19 cellular contexts compared by ENCODE assay signal in genomic region chr20:17620371-17621228, GRCh38. TPM values are rescaled to one million over a fixed set of nuclear protein-coding genes. Genes with fewer than 3 reads are reported as not detected.
A peak's percentile ranks its signal among the peaks of the same experiment; 100 is the strongest.
DNase-seq lines count a peak whose midpoint lies in the region; ATAC-seq, FAIRE-seq and TF ChIP-seq lines count a peak whose summit lies in the region.
"Had no signal": no experiment of that assay in that cellular context is flagged by ENCODE, and none has a peak within 500 bp of the region (broad histone marks: within the 10 kb centered on the region; RNA-seq: fewer than 3 reads in every experiment).

No MANE protein-coding gene starts in this region.

- no peak for ATAC-seq in activated CD8-positive, alpha-beta memory T cell treated with anti-CD3 and anti-CD28 coated beads, Interleukin-2, amount 10 ng/mL, durations not matched to agents 7 days and 5 days
- ATAC-seq in HepG2 (no peak), HG02763 (IDR thresholded peaks at IDR 0.05; ENCODE audit: unreplicated experiment) (no peak), GM19328 (IDR thresholded peaks at IDR 0.05; ENCODE audit: unreplicated experiment) (no peak)
- ATAC-seq: activated T-cell treated with anti-CD3 and anti-CD28 coated beads, Interleukin-2, amount 50 U/mL, for 72 hours; left lobe of liver had no signal

- no peak overlapping the region for H3K27ac Mint-ChIP-seq in activated naive CD4-positive, alpha-beta T cell treated with anti-CD3 and anti-CD28 coated beads, Interleukin-2, amount 10 ng/mL, durations not matched to agents 7 days and 5 days
- H3K27ac Mint-ChIP-seq in activated CD8-positive, alpha-beta memory T cell treated with anti-CD3 and anti-CD28 coated beads, Interleukin-2, amount 10 ng/mL, durations not matched to agents 7 days and 5 days: no peak overlapping the region
- H3K27ac Mint-ChIP-seq: activated T-cell treated with anti-CD3 and anti-CD28 coated beads, Interleukin-2, amount 50 U/mL, for 72 hours; T-helper 2 cell treated with Interferon-gamma antibody and Interleukin-4, amounts not matched to agents 5 μg/mL and 100 μg/mL, for 36 hours had no signal

- TF ChIP-seq POLR2A in HepG2 (IDR thresholded peaks at IDR 0.05; ENCODE audit: insufficient read depth in 1 of 2, low read depth in 2 of 2, low read length in 2 of 2) (no peak; a peak in 1 of 4 replicates), transverse colon (IDR thresholded peaks at IDR 0.05) (no peak)

- H3K4me1 ChIP-seq in HepG2 (ENCODE audit: insufficient read depth, low read length): no peaks in the 10 kb centered on the region
- peaks cover 0 to 11% (median under 1%) of the 10 kb centered on the region in 4 donors for H3K4me1 ChIP-seq in transverse colon

- peaks cover 29% of the 10 kb centered on the region; the same call in 1 of the 2 replicates for H4K20me1 ChIP-seq in HepG2 (ENCODE audit: insufficient read depth, low read length)

- H2AFZ ChIP-seq in HepG2 (ENCODE audit: low read length): no peak overlapping the region

- no peak overlapping the region for H3K4me3 Mint-ChIP-seq in activated naive CD4-positive, alpha-beta T cell treated with anti-CD3 and anti-CD28 coated beads, Interleukin-2, amount 10 ng/mL, durations not matched to agents 7 days and 5 days
- no peak overlapping the region for H3K4me3 Mint-ChIP-seq in activated CD8-positive, alpha-beta memory T cell treated with anti-CD3 and anti-CD28 coated beads, Interleukin-2, amount 10 ng/mL, durations not matched to agents 7 days and 5 days
- H3K4me3 Mint-ChIP-seq: activated T-cell treated with anti-CD3 and anti-CD28 coated beads, Interleukin-2, amount 50 U/mL, for 72 hours; CD8-positive, alpha-beta memory T cell; T-helper 2 cell treated with Interferon-gamma antibody and Interleukin-4, amounts not matched to agents 5 μg/mL and 100 μg/mL, for 36 hours had no signal

- FAIRE-seq in HepG2 (lab: Jason Lieb, UNC): no peak

- TF ChIP-seq EP300 in HepG2 (IDR thresholded peaks at IDR 0.05; ENCODE audit: low read depth in 2 of 2, low read length in 2 of 2) (no peak), HepG2 (CRISPR knock-in tag; IDR thresholded peaks at IDR 0.05; ENCODE audit: borderline replicate concordance) (no peak), transverse colon (IDR thresholded peaks at IDR 0.05; ENCODE audit: low read depth) (no peak)

- peaks cover 24% of the 10 kb centered on the region for H3K36me3 Mint-ChIP-seq in activated naive CD4-positive, alpha-beta T cell treated with anti-CD3 and anti-CD28 coated beads, Interleukin-2, amount 10 ng/mL, durations not matched to agents 7 days and 5 days
- peaks cover 2% of the 10 kb centered on the region for H3K36me3 Mint-ChIP-seq in activated CD8-positive, alpha-beta memory T cell treated with anti-CD3 and anti-CD28 coated beads, Interleukin-2, amount 10 ng/mL, durations not matched to agents 7 days and 5 days

- DNase-seq in activated naive CD4-positive, alpha-beta T cell treated with anti-CD3 and anti-CD28 coated beads, Interleukin-2, amount 10 ng/mL, durations not matched to agents 7 days and 5 days: peak; percentile 14
- no peak for DNase-seq in activated naive CD4-positive, alpha-beta T cell treated with Interleukin-2 at 50 U/mL for 16 hours
- peak; percentile 37 for DNase-seq in activated CD8-positive, alpha-beta memory T cell treated with anti-CD3 and anti-CD28 coated beads, Interleukin-2, amount 10 ng/mL, durations not matched to agents 7 days and 5 days
- DNase-seq in HepG2 (ENCODE audit: low spot score): no peak
- DNase-seq in transverse colon: peak; percentile 7
- no peak for DNase-seq in NCI-H1694 treated with DMSO at 0.1 percent for 48 hours (lab: John Stamatoyannopoulos, UW)
- DNase-seq: activated CD4-positive, alpha-beta T cell treated with anti-CD3 and anti-CD28 coated beads for 48 hours; activated T-cell treated with anti-CD3 and anti-CD28 coated beads, Interleukin-2, amount 50 U/mL, for 72 hours; cerebellar nuclear complex; KBM-7; NCI-H1092; NCI-H82; stimulated activated naive CD4-positive, alpha-beta T cell had no signal

- no peaks in the 10 kb centered on the region for H3K4me1 Mint-ChIP-seq in activated naive CD4-positive, alpha-beta T cell treated with anti-CD3 and anti-CD28 coated beads, Interleukin-2, amount 10 ng/mL, durations not matched to agents 7 days and 5 days
- H3K4me1 Mint-ChIP-seq in activated CD8-positive, alpha-beta memory T cell treated with anti-CD3 and anti-CD28 coated beads, Interleukin-2, amount 10 ng/mL, durations not matched to agents 7 days and 5 days: peaks cover 4% of the 10 kb centered on the region

- no peaks in the 10 kb centered on the region for H3K27me3 Mint-ChIP-seq in activated naive CD4-positive, alpha-beta T cell treated with anti-CD3 and anti-CD28 coated beads, Interleukin-2, amount 10 ng/mL, durations not matched to agents 7 days and 5 days
- H3K27me3 Mint-ChIP-seq in activated CD8-positive, alpha-beta memory T cell treated with anti-CD3 and anti-CD28 coated beads, Interleukin-2, amount 10 ng/mL, durations not matched to agents 7 days and 5 days: no peaks in the 10 kb centered on the region
- H3K27me3 Mint-ChIP-seq: CD8-positive, alpha-beta memory T cell had no signal

- H3K36me3 ChIP-seq in HepG2 (replicated peaks in 1 of 2; ENCODE audit: control insufficient read depth in 1 of 2, insufficient read depth in 2 of 2, low read length in 2 of 2): peaks cover 96 to 98% of the 10 kb centered on the region in 2 experiments
- H3K36me3 ChIP-seq in transverse colon: peaks cover 0 to 74% (median 28%) of the 10 kb centered on the region in 4 donors

- WGBS in HepG2 (ENCODE audit: low lambda C conversion rate): 99% methylated on average over 28 of the region's 33 CpGs
- 88% methylated on average over 30 of the region's 33 CpGs; no CpG with 5 or more reads in 1 of the 2 donors for WGBS in transverse colon (ENCODE audit: low coverage in 1 of 2), 2 donors

- H3K79me2 ChIP-seq in HepG2 (ENCODE audit: insufficient read depth, low read length): no peaks in the 10 kb centered on the region

- no peaks in the 10 kb centered on the region for H3K27me3 ChIP-seq in HepG2 (ENCODE audit: control insufficient read depth in 1 of 2, insufficient read depth in 2 of 2, low read length in 2 of 2)
- no peaks in the 10 kb centered on the region for H3K27me3 ChIP-seq in transverse colon

- intact Hi-C loops in HepG2 (cut with micrococcal nuclease; ENCODE audit: unreplicated experiment): no loop called here
- intact Hi-C loops in transverse colon (cut with DNase I; ENCODE audit: low total_unique reads): no loop called here

- BruUV-seq in HepG2 (replicated peaks; lab: Mats Ljungman, UMichigan): no TSS peak

- in situ Hi-C loops in HepG2 (cut with HindIII; ENCODE audit: extremely low pct_ligation_motif_present, low pct_unique_long_range_greater_than_20kb): no loop called here
- in situ Hi-C loops in transverse colon (cut with MboI; ENCODE audit: low pct_ligation_motif_present in 1 of 4, low pct_unique_long_range_greater_than_20kb in 1 of 4, low sequenced_read_pairs in 3 of 4): loop anchor here in 1 of 4 donors (5.0 kb wide), 1 partner anchor 83 kb away; no protein-coding TSS in a partner anchor

- no peak overlapping the region for H3K9ac ChIP-seq in HepG2 (ENCODE audit: insufficient read depth, low read depth, low read length)

- no peaks in the 10 kb centered on the region for H3K9me3 ChIP-seq in HepG2 (ENCODE audit: low read length)
- no peaks in the 10 kb centered on the region for H3K9me3 ChIP-seq in transverse colon

- no peak overlapping the region for H3K4me2 ChIP-seq in HepG2 (ENCODE audit: low read depth, low read length)

- no peaks in the 10 kb centered on the region for H3K9me3 Mint-ChIP-seq in activated naive CD4-positive, alpha-beta T cell treated with anti-CD3 and anti-CD28 coated beads, Interleukin-2, amount 10 ng/mL, durations not matched to agents 7 days and 5 days
- no peaks in the 10 kb centered on the region for H3K9me3 Mint-ChIP-seq in activated CD8-positive, alpha-beta memory T cell treated with anti-CD3 and anti-CD28 coated beads, Interleukin-2, amount 10 ng/mL, durations not matched to agents 7 days and 5 days (ENCODE audit: low read depth)
- H3K9me3 Mint-ChIP-seq: activated T-cell treated with anti-CD3 and anti-CD28 coated beads, Interleukin-2, amount 50 U/mL, for 72 hours; CD8-positive, alpha-beta memory T cell; T-helper 2 cell treated with Interferon-gamma antibody and Interleukin-4, amounts not matched to agents 5 μg/mL and 100 μg/mL, for 36 hours had no signal

- H3K4me3 ChIP-seq in HepG2 (replicated peaks in 1 of 3; ENCODE audit: insufficient read depth in 1 of 3, low read depth in 2 of 3, low read length in 3 of 3) (no peak overlapping the region), transverse colon (no peak overlapping the region)

- TF ChIP-seq RAD21 in HepG2 (CRISPR knock-in tag; IDR thresholded peaks at IDR 0.05): no peak

- no peak for TF ChIP-seq CTCF in HepG2 (CRISPR knock-in tag; IDR thresholded peaks at IDR 0.05)
- TF ChIP-seq CTCF in transverse colon (IDR thresholded peaks at IDR 0.05): no peak

- CTCF ChIA-PET in activated naive CD4-positive, alpha-beta T cell treated with anti-CD3 and anti-CD28 coated beads, Interleukin-2, amount 10 ng/mL, durations not matched to agents 7 days and 5 days (lab: Charles Lee): no interaction called here
- CTCF ChIA-PET in activated CD8-positive, alpha-beta memory T cell treated with anti-CD3 and anti-CD28 coated beads, Interleukin-2, amount 10 ng/mL, durations not matched to agents 7 days and 5 days (lab: Charles Lee): interaction anchor here (1.3 to 2.7 kb wide), 2 partner anchors 86 to 116 kb away, joined by 3 to 8 read pairs; no protein-coding TSS in a partner anchor
- CTCF ChIA-PET in HepG2 (lab: Yijun Ruan, JAX; ENCODE audit: low intra/inter-chr PET ratio, low total read pairs): no interaction called here

- H3K27ac ChIP-seq in HepG2 (ENCODE audit: extremely low read length, insufficient read depth, low read length): no peak overlapping the region
- H3K27ac ChIP-seq in transverse colon: no peak overlapping the region
- H3K27ac ChIP-seq: HL-60 had no signal

- POLR2A ChIA-PET in HepG2 (lab: Yijun Ruan, JAX): no interaction called here

RNA-seq across cellular contexts. Expression of gene DSTN, which starts 50.7 kb away (rescaled TPM):
- total RNA-seq in activated CD8-positive, alpha-beta memory T cell treated with anti-CD3 and anti-CD28 coated beads, Interleukin-2, amount 10 ng/mL, durations not matched to agents 7 days and 5 days: 10 to 100 TPM; 55.8 to 78.3 TPM
- 106 and 164 TPM in 2 replicates for total RNA-seq in HepG2 (2016; rRNA removed; fragmentation: Illumina TruSeq; extraction: Trizol)
- 28.2 and 36.3 TPM in 2 replicates for total RNA-seq in HepG2 (2016; cell fraction: cytosol; rRNA removed; fragmentation: Illumina TruSeq; extraction: Trizol; ENCODE audit: low read depth)
- total RNA-seq in HepG2 (2016; cell fraction: insoluble cytoplasmic fraction; rRNA removed; fragmentation: Illumina TruSeq; extraction: Trizol): 120 and 172 TPM in 2 replicates
- total RNA-seq in HepG2 (2016; cell fraction: membrane; rRNA removed; fragmentation: Illumina TruSeq; extraction: Trizol): 94.4 and 96.0 TPM in 2 replicates
- 46.1 and 50.0 TPM in 2 replicates for total RNA-seq in HepG2 (2016; cell fraction: nucleus; rRNA removed; fragmentation: Illumina TruSeq; extraction: Trizol)
- 21.8 and 27.6 TPM in 2 replicates for polyA plus RNA-seq in HepG2 (2011; rRNA removed)
- polyA plus RNA-seq in HepG2 (2011; cell fraction: cytosol; rRNA removed): 11.0 and 20.0 TPM in 2 replicates
- 8.1 and 11.6 TPM in 2 replicates for polyA plus RNA-seq in HepG2 (2011; cell fraction: nucleus; rRNA removed)
- 74.6 and 95.1 TPM in 2 replicates for polyA plus RNA-seq in HepG2 (2012)
- polyA plus RNA-seq in HepG2 (2016; cell fraction: cytosol; fragmentation: Illumina TruSeq; extraction: Trizol; ENCODE audit: low read depth): 77.0 and 95.4 TPM in 2 replicates
- polyA plus RNA-seq in HepG2 (2016; cell fraction: insoluble cytoplasmic fraction; fragmentation: Illumina TruSeq; extraction: Trizol; ENCODE audit: low read depth): 263 and 281 TPM in 2 replicates
- polyA plus RNA-seq in HepG2 (2016; cell fraction: membrane; fragmentation: Illumina TruSeq; extraction: Trizol; ENCODE audit: low read depth): 120 and 139 TPM in 2 replicates
- polyA plus RNA-seq in HepG2 (2016; cell fraction: nucleus; fragmentation: Illumina TruSeq; extraction: Trizol; ENCODE audit: insufficient read depth, low read depth): 108 and 109 TPM in 2 replicates
- polyA minus RNA-seq in HepG2 (2011; rRNA and poly(A)+ RNA removed; ENCODE audit: low replicate concordance): 1.3 and 4.9 TPM in 2 replicates
- polyA minus RNA-seq in HepG2 (2011; cell fraction: cytosol; rRNA and poly(A)+ RNA removed): 15.3 and 15.9 TPM in 2 replicates
- polyA minus RNA-seq in HepG2 (2011; cell fraction: nucleus; rRNA and poly(A)+ RNA removed): 5.8 and 7.6 TPM in 2 replicates
- 100 to 1,000 TPM; 280 to 589 (median 373) TPM for total RNA-seq in transverse colon

Comparison
In these comparisons a context has a peak if more than half of its experiments do, and no peak if none do; other contexts are left out.
1. DNase-seq: peak in activated naive CD4-positive, alpha-beta T cell treated with anti-CD3 and anti-CD28 coated beads, Interleukin-2, amount 10 ng/mL, durations not matched to agents 7 days and 5 days (single experiment), activated CD8-positive, alpha-beta memory T cell treated with anti-CD3 and anti-CD28 coated beads, Interleukin-2, amount 10 ng/mL, durations not matched to agents 7 days and 5 days (single experiment) and transverse colon (single experiment); none in activated naive CD4-positive, alpha-beta T cell treated with Interleukin-2 at 50 U/mL for 16 hours (single experiment), HepG2 (single experiment) and NCI-H1694 treated with DMSO at 0.1 percent for 48 hours (single experiment).